ENCODE assay signal across 26 cellular contexts in the genomic region with DNA sequence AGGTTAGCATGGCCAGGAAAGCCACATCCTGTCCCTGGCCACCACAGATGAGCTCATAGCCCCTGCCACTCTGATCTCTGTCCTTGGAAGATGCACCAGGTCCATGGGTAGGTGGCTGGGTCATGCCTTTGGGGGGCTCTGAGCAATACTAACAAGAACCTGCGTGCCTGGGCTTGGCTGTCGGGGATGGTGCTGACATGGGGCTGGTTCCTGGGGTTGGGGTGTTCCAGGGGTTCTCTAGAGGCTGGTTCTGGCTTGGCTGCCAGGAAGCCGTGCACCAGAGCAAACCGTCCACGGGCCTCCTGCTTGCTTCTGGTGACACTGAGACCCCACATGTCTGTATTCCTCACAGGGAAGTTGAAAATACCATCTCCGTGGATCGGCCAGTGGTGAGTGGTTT.
"Had no signal": no experiment of that assay in that cellular context is flagged by ENCODE, and none has a peak within 500 bp of the region (broad histone marks: within the 10 kb centered on the region; RNA-seq: fewer than 3 reads in every experiment).

No MANE protein-coding gene starts in this region.

- H3K4me1 ChIP-seq: body of pancreas, pancreas, prostate gland had no signal

- H3K27ac ChIP-seq: body of pancreas, coronary artery, heart left ventricle, pancreas, prostate gland, thoracic aorta had no signal

- H3K4me3 Mint-ChIP-seq: activated B cell treated with CpG ODN at 0.5 μM for 24 hours; activated naive CD4-positive, alpha-beta T cell treated with anti-CD3 and anti-CD28 coated beads, Interleukin-2, amount 50 U/mL, for 24 hours; activated T-cell treated with anti-CD3 and anti-CD28 coated beads, Interleukin-2, amount 50 U/mL, for 4 hours; effector memory CD8-positive, alpha-beta T cell; neural crest cell; T-helper 2 cell treated with Interferon-gamma antibody and Interleukin-4, amounts not matched to agents 5 μg/mL and 100 μg/mL, for 36 hours had no signal

- H3K4me3 ChIP-seq: body of pancreas, coronary artery, heart left ventricle, pancreas, prostate gland, spleen, thoracic aorta had no signal

- H3K4me1 Mint-ChIP-seq: activated naive CD4-positive, alpha-beta T cell treated with anti-CD3 and anti-CD28 coated beads, Interleukin-2, amount 50 U/mL, for 24 hours had no signal

- H3K27me3 Mint-ChIP-seq: activated B cell treated with CpG ODN at 0.5 μM for 24 hours; activated naive CD4-positive, alpha-beta T cell treated with anti-CD3 and anti-CD28 coated beads, Interleukin-2, amount 50 U/mL, for 24 hours; effector memory CD8-positive, alpha-beta T cell; naive thymus-derived CD8-positive, alpha-beta T cell had no signal

- H3K27me3 ChIP-seq: body of pancreas, heart left ventricle, pancreas, spleen had no signal

- ATAC-seq: activated T-cell treated with anti-CD3 and anti-CD28 coated beads, Interleukin-2, amount 50 U/mL, for 4 hours; body of pancreas; effector memory CD8-positive, alpha-beta T cell; naive thymus-derived CD8-positive, alpha-beta T cell; pancreas had no signal

- DNase-seq: activated B cell treated with CpG ODN at 0.5 μM for 24 hours; activated CD4-positive, alpha-beta T cell treated with anti-CD3 and anti-CD28 coated beads, Interleukin-2, amount 50 U/mL, for 1 hour; activated T-cell treated with anti-CD3 and anti-CD28 coated beads, Interleukin-2, amount 50 U/mL, for 4 hours; aorta; body of pancreas; cerebellar nuclear complex; effector memory CD8-positive, alpha-beta T cell; erythroblast; heart left ventricle; hypothalamus; immature natural killer cell; kidney; naive thymus-derived CD8-positive, alpha-beta T cell; nucleus accumbens; pancreas; spleen; stimulated activated naive CD4-positive, alpha-beta T cell treated with Interleukin-2 at 50 U/mL for 16 hours; T-helper 1 cell; trophoblast cell had no signal

- H3K27ac Mint-ChIP-seq: activated B cell treated with CpG ODN at 0.5 μM for 24 hours; activated T-helper 2 cell treated with anti-CD3 and anti-CD28 coated beads, Interferon-gamma antibody, Interleukin-2, Interleukin-4, amounts not matched to agents 10 μg/mL and 5 μg/mL and 100 μg/mL, durations not matched to agents 14 hours and 24 hours and 36 hours; T-helper 2 cell treated with Interferon-gamma antibody and Interleukin-4, amounts not matched to agents 5 μg/mL and 100 μg/mL, for 36 hours had no signal

- H3K9me3 ChIP-seq: body of pancreas, heart left ventricle, pancreas, prostate gland, spleen, thoracic aorta had no signal

- H3K9me3 Mint-ChIP-seq: activated B cell treated with CpG ODN at 0.5 μM for 24 hours; activated naive CD4-positive, alpha-beta T cell treated with anti-CD3 and anti-CD28 coated beads, Interleukin-2, amount 50 U/mL, for 24 hours; activated T-cell treated with anti-CD3 and anti-CD28 coated beads, Interleukin-2, amount 50 U/mL, for 4 hours; activated T-helper 2 cell treated with anti-CD3 and anti-CD28 coated beads, Interferon-gamma antibody, Interleukin-2, Interleukin-4, amounts not matched to agents 10 μg/mL and 5 μg/mL and 100 μg/mL, durations not matched to agents 14 hours and 24 hours and 36 hours; effector memory CD8-positive, alpha-beta T cell; immature natural killer cell; neural crest cell; T-helper 2 cell treated with Interferon-gamma antibody and Interleukin-4, amounts not matched to agents 5 μg/mL and 100 μg/mL, for 36 hours had no signal

- H3K36me3 ChIP-seq: pancreas, prostate gland had no signal
